In genomic region chr1:13356774-13357173, GRCh38 we compare ENCODE assay signal across 10 cellular contexts. TPM values are rescaled to one million over a fixed set of nuclear protein-coding genes. Genes with fewer than 3 reads are reported as not detected.
DNase-seq lines count a peak whose midpoint lies in the region; ATAC-seq, FAIRE-seq and TF ChIP-seq lines count a peak whose summit lies in the region.
"Not testable (repeated sequence)": the region's sequence is repeated elsewhere in the genome, so short reads cannot be mapped to it uniquely, and the experiment has no call there.
"Had no signal": no experiment of that assay in that cellular context is flagged by ENCODE, and none has a peak within 500 bp of the region (broad histone marks: within the 10 kb centered on the region; RNA-seq: fewer than 3 reads in every experiment).

No MANE protein-coding gene starts in this region.

- H3K27me3 ChIP-seq in dorsolateral prefrontal cortex; keratinocyte (ENCODE audit: control insufficient read depth, extremely low read depth, insufficient read depth, low read length): not testable (repeated sequence)

- H3K36me3 ChIP-seq in keratinocyte (ENCODE audit: control insufficient read depth in 2 of 2, extremely low read depth in 1 of 2, insufficient read depth in 2 of 2, low read length in 2 of 2), result not testable (repeated sequence)

- H3K9me1 ChIP-seq in keratinocyte (ENCODE audit: control insufficient read depth, extremely low read depth, insufficient read depth, low read length), result not testable (repeated sequence)

- CTCF ChIA-PET in A549 (lab: Yijun Ruan, JAX), result not testable (repeated sequence)

- not testable (repeated sequence) for H2AFZ ChIP-seq in keratinocyte (ENCODE audit: control insufficient read depth, low read length)

- H3K79me2 ChIP-seq in keratinocyte (ENCODE audit: control insufficient read depth, insufficient read depth, low read length), result not testable (repeated sequence)

- TF ChIP-seq POLR2A in A549 (IDR thresholded peaks at IDR 0.05; ENCODE audit: low read length), result not testable (repeated sequence)

- FAIRE-seq in A549 (lab: Jason Lieb, UNC); keratinocyte (lab: Jason Lieb, UNC): not testable (repeated sequence)

- not testable (repeated sequence) for H3K27ac ChIP-seq in A549; dorsolateral prefrontal cortex; keratinocyte (ENCODE audit: control insufficient read depth, insufficient read depth, low read length)

- H3K4me2 ChIP-seq in A549; keratinocyte (ENCODE audit: control insufficient read depth, extremely low read depth, insufficient read depth, low read depth, low read length): not testable (repeated sequence)

- H3K9me3 ChIP-seq in A549; keratinocyte (ENCODE audit: control insufficient read depth, low read depth, low read length): not testable (repeated sequence)

- DNase-seq in A549 (ENCODE audit: low read depth in 1 of 2, low spot score in 1 of 2), result peak in 1 of 2 experiments; percentile 59
- peak; percentile 20 for DNase-seq in GDM1 (lab: John Stamatoyannopoulos, UW)
- DNase-seq in NCI-H748 (lab: John Stamatoyannopoulos, UW; ENCODE audit: unreplicated experiment), result peak; percentile 48
- DNase-seq in activated CD4-positive, alpha-beta T cell treated with anti-CD3 and anti-CD28 coated beads for 24 hours (ENCODE audit: low read depth in 2 of 2), result peak; percentile 8 to 25
- peak in 2 of 10 donors; percentile 25 to 26 for DNase-seq in dorsolateral prefrontal cortex
- DNase-seq in keratinocyte (ENCODE audit: low read depth, low spot score), result peak; percentile 4
- DNase-seq in pulmonary artery endothelial cell (ENCODE audit: low read depth, low spot score), result peak; percentile 1

- intact Hi-C loops in dorsolateral prefrontal cortex (cut with DNase I), result not testable (repeated sequence)

- dilution Hi-C loops in keratinocyte (cut with MboI; ENCODE audit: extremely low pct_ligation_motif_present, low sequenced_read_pairs), result not testable (repeated sequence)

- TF ChIP-seq EP300 in A549 (IDR thresholded peaks at IDR 0.05), result not testable (repeated sequence)

- ATAC-seq in A549, result not testable (repeated sequence)

- peak; percentile 54 to 63 for TF ChIP-seq RAD21 in A549 (conservative IDR thresholded peaks at IDR 0.05 in 1 of 2, IDR thresholded peaks at IDR 0.05 in 1 of 2)

- TF ChIP-seq CTCF in A549 (IDR thresholded peaks at IDR 0.05), result peak; percentile 45; the same call in 2 of the 3 replicates
- TF ChIP-seq CTCF in LNCAP (IDR thresholded peaks at IDR 0.05), result peak; percentile 50; the same call in 1 of the 2 replicates
- TF ChIP-seq CTCF in dorsolateral prefrontal cortex (IDR thresholded peaks at IDR 0.05 in 54 of 56, conservative IDR thresholded peaks at IDR 0.05 in 2 of 56; ENCODE audit: low read depth in 1 of 56, partially characterized antibody in 56 of 56), result peak; percentile 27 to 78 (median 64)
- TF ChIP-seq CTCF in keratinocyte (optimal IDR thresholded peaks at IDR 0.05 in 1 of 3, IDR thresholded peaks at IDR 0.05 in 1 of 3, conservative IDR thresholded peaks at IDR 0.05 in 1 of 3; ENCODE audit: extremely low read depth in 1 of 3, insufficient read depth in 2 of 3, low read length in 3 of 3), result peak in 2 of 3 experiments; percentile 27 to 29

- WGBS in A549 (ENCODE audit: missing lambda C conversion rate), result 5% methylated on average over 5 of the region's 5 CpGs

- not testable (repeated sequence) for H4K20me1 ChIP-seq in keratinocyte (ENCODE audit: control insufficient read depth, extremely low read depth, insufficient read depth, low read length)

- H3K4me3 ChIP-seq in A549; dorsolateral prefrontal cortex; keratinocyte (ENCODE audit: control insufficient read depth in 2 of 3, extremely low read depth in 1 of 3, insufficient read depth in 2 of 3, low read depth in 1 of 3, low read length in 3 of 3): not testable (repeated sequence)

- H3K4me1 ChIP-seq in A549; keratinocyte (ENCODE audit: control insufficient read depth, extremely low read depth, insufficient read depth, low read length): not testable (repeated sequence)

- not testable (repeated sequence) for H3K9ac ChIP-seq in keratinocyte (ENCODE audit: control insufficient read depth, extremely low read depth, insufficient read depth, low read length)

- POLR2A ChIA-PET in A549 (lab: Yijun Ruan, JAX), result not testable (repeated sequence)

RNA-seq across cellular contexts. Expression of gene PRAMEF14, which starts 9.8 kb away (rescaled TPM):
- polyA plus RNA-seq in A549 (2011; rRNA removed) (not detected in 2 replicates), A549 (2017; fragmentation: RNase III; extraction: RNeasy Plus Mini Kit Qiagen cat#74134 plus additional on column Dnase treatment) (not detected in 3 replicates), keratinocyte (not detected in 3 replicates)
- 0.03 TPM in 1 of 2 replicates, not detected in the other for polyA plus RNA-seq in A549 (2012; cell fraction: cytosol; rRNA removed)
- not detected in 2 replicates for polyA plus RNA-seq in A549 (2012; cell fraction: nucleus; rRNA removed)
- polyA minus RNA-seq in A549 (2011; rRNA and poly(A)+ RNA removed), result not detected in 2 replicates
- total RNA-seq in dorsolateral prefrontal cortex (not detected), pulmonary artery endothelial cell (not detected in 2 replicates)
- polyA plus RNA-seq in keratinocyte (2011; ENCODE audit: low read depth), result not detected
- not detected in 2 replicates for polyA plus RNA-seq in keratinocyte (2011; cell fraction: cytosol; rRNA removed)
- not detected in 2 replicates for polyA plus RNA-seq in keratinocyte (2011; cell fraction: nucleus; rRNA removed)
- polyA plus RNA-seq in keratinocyte (2012; ENCODE audit: low replicate concordance), result not detected in 2 replicates
- polyA minus RNA-seq in keratinocyte, result not detected in 3 replicates
- polyA minus RNA-seq in keratinocyte (2011; cell fraction: cytosol; rRNA and poly(A)+ RNA removed), result not detected
- not detected in 2 replicates for polyA minus RNA-seq in keratinocyte (2011; cell fraction: nucleus; rRNA and poly(A)+ RNA removed)
- total RNA-seq: mucosa of descending colon, WTC11 had no signal

RNA-seq across cellular contexts. Expression of gene PRAMEF19, which starts 15.0 kb away (rescaled TPM):
- polyA plus RNA-seq in A549 (2011; rRNA removed), result not detected in 2 replicates
- not detected in 2 replicates for polyA plus RNA-seq in A549 (2012; cell fraction: cytosol; rRNA removed)
- not detected in 2 replicates for polyA plus RNA-seq in A549 (2012; cell fraction: nucleus; rRNA removed)
- polyA plus RNA-seq in A549 (2017; fragmentation: RNase III; extraction: RNeasy Plus Mini Kit Qiagen cat#74134 plus additional on column Dnase treatment), result not detected in 3 replicates
- polyA minus RNA-seq in A549 (2011; rRNA and poly(A)+ RNA removed), result not detected in 2 replicates
- total RNA-seq in dorsolateral prefrontal cortex, result not detected
- polyA plus RNA-seq in keratinocyte, result not detected in 3 replicates
- not detected for polyA plus RNA-seq in keratinocyte (2011; ENCODE audit: low read depth)
- polyA plus RNA-seq in keratinocyte (2011; cell fraction: cytosol; rRNA removed), result not detected in 2 replicates
- polyA plus RNA-seq in keratinocyte (2011; cell fraction: nucleus; rRNA removed), result not detected in 2 replicates
- polyA plus RNA-seq in keratinocyte (2012; ENCODE audit: low replicate concordance), result not detected in 2 replicates
- not detected in 3 replicates for polyA minus RNA-seq in keratinocyte
- polyA minus RNA-seq in keratinocyte (2011; cell fraction: cytosol; rRNA and poly(A)+ RNA removed), result not detected
- not detected in 2 replicates for polyA minus RNA-seq in keratinocyte (2011; cell fraction: nucleus; rRNA and poly(A)+ RNA removed)
- not detected in 2 replicates for total RNA-seq in pulmonary artery endothelial cell
- total RNA-seq: mucosa of descending colon, WTC11 had no signal

RNA-seq across cellular contexts. Expression of gene PRAMEF17, which starts 32.7 kb away (rescaled TPM):
- polyA plus RNA-seq in A549 (2011; rRNA removed) (not detected in 2 replicates), A549 (2017; fragmentation: RNase III; extraction: RNeasy Plus Mini Kit Qiagen cat#74134 plus additional on column Dnase treatment) (not detected in 3 replicates), keratinocyte (not detected in 3 replicates)
- not detected in 2 replicates for polyA plus RNA-seq in A549 (2012; cell fraction: cytosol; rRNA removed)
- not detected in 2 replicates for polyA plus RNA-seq in A549 (2012; cell fraction: nucleus; rRNA removed)
- polyA minus RNA-seq in A549 (2011; rRNA and poly(A)+ RNA removed), result not detected in 2 replicates
- total RNA-seq in dorsolateral prefrontal cortex (not detected), pulmonary artery endothelial cell (not detected in 2 replicates)
- not detected for polyA plus RNA-seq in keratinocyte (2011; ENCODE audit: low read depth)
- not detected in 2 replicates for polyA plus RNA-seq in keratinocyte (2011; cell fraction: cytosol; rRNA removed)
- polyA plus RNA-seq in keratinocyte (2011; cell fraction: nucleus; rRNA removed), result not detected in 2 replicates
- not detected in 2 replicates for polyA plus RNA-seq in keratinocyte (2012; ENCODE audit: low replicate concordance)
- not detected in 3 replicates for polyA minus RNA-seq in keratinocyte
- polyA minus RNA-seq in keratinocyte (2011; cell fraction: cytosol; rRNA and poly(A)+ RNA removed), result not detected
- not detected in 2 replicates for polyA minus RNA-seq in keratinocyte (2011; cell fraction: nucleus; rRNA and poly(A)+ RNA removed)
- total RNA-seq: mucosa of descending colon, WTC11 had no signal

RNA-seq across cellular contexts. Expression of gene PRAMEF15, which starts 41.4 kb away (rescaled TPM):
- polyA plus RNA-seq in A549 (2011; rRNA removed), result not detected in 2 replicates
- polyA plus RNA-seq in A549 (2012; cell fraction: cytosol; rRNA removed), result not detected in 2 replicates
- polyA plus RNA-seq in A549 (2012; cell fraction: nucleus; rRNA removed), result not detected in 2 replicates
- polyA plus RNA-seq in A549 (2017; fragmentation: RNase III; extraction: RNeasy Plus Mini Kit Qiagen cat#74134 plus additional on column Dnase treatment), result not detected in 3 replicates
- polyA minus RNA-seq in A549 (2011; rRNA and poly(A)+ RNA removed), result not detected in 2 replicates
- total RNA-seq in dorsolateral prefrontal cortex, result not detected
- not detected in 3 replicates for polyA plus RNA-seq in keratinocyte
- not detected for polyA plus RNA-seq in keratinocyte (2011; ENCODE audit: low read depth)
- not detected in 2 replicates for polyA plus RNA-seq in keratinocyte (2011; cell fraction: cytosol; rRNA removed)
- not detected in 2 replicates for polyA plus RNA-seq in keratinocyte (2011; cell fraction: nucleus; rRNA removed)
- not detected in 2 replicates for polyA plus RNA-seq in keratinocyte (2012; ENCODE audit: low replicate concordance)
- polyA minus RNA-seq in keratinocyte, result not detected in 3 replicates
- not detected for polyA minus RNA-seq in keratinocyte (2011; cell fraction: cytosol; rRNA and poly(A)+ RNA removed)
- polyA minus RNA-seq in keratinocyte (2011; cell fraction: nucleus; rRNA and poly(A)+ RNA removed), result not detected in 2 replicates
- total RNA-seq in pulmonary artery endothelial cell, result not detected in 2 replicates
- total RNA-seq: mucosa of descending colon, WTC11 had no signal

RNA-seq across cellular contexts. Expression of gene PRAMEF33, which starts 53.4 kb away (rescaled TPM):
- not detected in 2 replicates for polyA plus RNA-seq in A549 (2011; rRNA removed)
- polyA plus RNA-seq in A549 (2012; cell fraction: cytosol; rRNA removed), result 0.03 TPM in 1 of 2 replicates, not detected in the other
- not detected in 2 replicates for polyA plus RNA-seq in A549 (2012; cell fraction: nucleus; rRNA removed)
- not detected in 3 replicates for polyA plus RNA-seq in A549 (2017; fragmentation: RNase III; extraction: RNeasy Plus Mini Kit Qiagen cat#74134 plus additional on column Dnase treatment)
- polyA minus RNA-seq in A549 (2011; rRNA and poly(A)+ RNA removed), result not detected in 2 replicates
- not detected for total RNA-seq in dorsolateral prefrontal cortex
- polyA plus RNA-seq in keratinocyte, result not detected in 3 replicates
- polyA plus RNA-seq in keratinocyte (2011; ENCODE audit: low read depth), result not detected
- polyA plus RNA-seq in keratinocyte (2011; cell fraction: cytosol; rRNA removed), result not detected in 2 replicates
- polyA plus RNA-seq in keratinocyte (2011; cell fraction: nucleus; rRNA removed), result not detected in 2 replicates
- not detected in 2 replicates for polyA plus RNA-seq in keratinocyte (2012; ENCODE audit: low replicate concordance)
- polyA minus RNA-seq in keratinocyte, result not detected in 3 replicates
- polyA minus RNA-seq in keratinocyte (2011; cell fraction: cytosol; rRNA and poly(A)+ RNA removed), result not detected
- polyA minus RNA-seq in keratinocyte (2011; cell fraction: nucleus; rRNA and poly(A)+ RNA removed), result not detected in 2 replicates
- total RNA-seq in pulmonary artery endothelial cell, result not detected in 2 replicates
- total RNA-seq: mucosa of descending colon, WTC11 had no signal
